1 cellular context compared by ENCODE assay signal in genomic region chr10:917416-917720, GRCh38.
TF ChIP-seq lines count a peak whose summit lies in the region.

No MANE protein-coding gene starts in this region.

TF ChIP-seq in GM23338, 12 proteins besides CTCF, POLR2A, EP300 and RAD21 (continued from another document):
- TF ChIP-seq REST (IDR thresholded peaks at IDR 0.05; ENCODE audit: unreplicated experiment) (no peak), CREB1 (CRISPR knock-in tag; IDR thresholded peaks at IDR 0.05; ENCODE audit: low read depth) (no peak), JUNB (IDR thresholded peaks at IDR 0.05; ENCODE audit: unreplicated experiment) (no peak), EZH2 (IDR thresholded peaks at IDR 0.05; ENCODE audit: low read depth, unreplicated experiment) (no peak), STAT1 (IDR thresholded peaks at IDR 0.05; ENCODE audit: unreplicated experiment) (no peak), ZNF331 (CRISPR knock-in tag; IDR thresholded peaks at IDR 0.05; ENCODE audit: low read depth) (no peak), NANOG (IDR thresholded peaks at IDR 0.05; ENCODE audit: borderline replicate concordance) (no peak)
